In the genomic region with DNA sequence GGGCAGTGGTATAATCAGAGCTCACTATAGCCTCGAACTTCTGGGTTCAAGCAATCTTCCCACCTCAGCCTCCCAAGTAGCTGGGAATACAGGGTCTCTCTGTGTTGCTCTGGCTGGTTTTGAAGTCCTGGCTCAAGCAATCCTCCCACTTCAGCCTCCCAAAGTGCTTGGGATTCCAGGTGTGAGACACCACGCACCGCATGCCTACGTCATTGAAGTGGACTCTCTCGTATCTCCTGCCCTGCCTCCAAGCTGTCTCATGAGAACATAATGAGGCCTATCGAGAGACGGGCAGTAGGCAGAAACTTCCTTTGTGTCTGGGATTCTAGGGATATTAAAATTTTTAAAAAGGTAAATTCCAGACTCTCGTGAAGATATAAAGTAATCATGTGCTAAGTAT, we compare ENCODE assay signal across 34 cellular contexts.
"Had no signal": no experiment of that assay in that cellular context is flagged by ENCODE, and none has a peak within 500 bp of the region (broad histone marks: within the 10 kb centered on the region; RNA-seq: fewer than 3 reads in every experiment).

No MANE protein-coding gene starts in this region.

- H3K9me3 ChIP-seq: MG63 had no signal

- H3K27me3 ChIP-seq: MG63 had no signal

- H3K36me3 ChIP-seq: MG63 had no signal

- DNase-seq: Karpas-422, Kasumi-1, MG63, MM.1S, MV-4-11, NCI-H1048, NCI-H1092, NCI-H1092 treated with DMSO at 0.1 percent for 48 hours, NCI-H1105, NCI-H1105 treated with DMSO at 0.1 percent for 48 hours, NCI-H1417, NCI-H1417 treated with DMSO at 0.1 percent for 48 hours, NCI-H1436, NCI-H1436 treated with DMSO at 0.1 percent for 48 hours, NCI-H146, NCI-H1694, NCI-H1694 treated with DMSO at 0.1 percent for 48 hours, NCI-H187, NCI-H187 treated with DMSO at 0.1 percent for 48 hours, NCI-H1930, NCI-H2029, NCI-H2029 treated with DMSO at 0.1 percent for 48 hours, NCI-H2081, NCI-H2081 treated with DMSO at 0.1 percent for 48 hours, NCI-H2107, NCI-H2171, NCI-H2171 treated with DMSO at 0.1 percent for 48 hours, NCI-H2227 treated with DMSO at 0.1 percent for 48 hours, NCI-H226, NCI-H345, NCI-H446, NCI-H446 treated with DMSO at 0.1 percent for 48 hours, NCI-H510A, NCI-H510A treated with DMSO at 0.1 percent for 48 hours had no signal

- H3K4me3 ChIP-seq: MG63 had no signal
